Comparison of ENCODE assay signal across 18 cellular contexts in genomic region chrX:477441-478012, GRCh38.
A peak's percentile ranks its signal among the peaks of the same experiment; 100 is the strongest.
DNase-seq lines count a peak whose midpoint lies in the region; ATAC-seq and TF ChIP-seq lines count a peak whose summit lies in the region.
"Had no signal": no experiment of that assay in that cellular context is flagged by ENCODE, and none has a peak within 500 bp of the region (broad histone marks: within the 10 kb centered on the region; RNA-seq: fewer than 3 reads in every experiment).

No MANE protein-coding gene starts in this region.

- no peaks in the 10 kb centered on the region for H3K4me1 ChIP-seq in neuronal stem cell (ENCODE audit: control insufficient read depth in 2 of 2, insufficient read depth in 1 of 2, low read depth in 1 of 2, low read length in 2 of 2)
- no peaks in the 10 kb centered on the region for H3K4me1 ChIP-seq in spleen
- H3K4me1 ChIP-seq: A549, Caco-2, HAP-1 had no signal

- H2AK5ac ChIP-seq in neuronal stem cell (ENCODE audit: low read depth, low read length): no peak overlapping the region

- no peak overlapping the region for H2BK5ac ChIP-seq in neuronal stem cell (ENCODE audit: low read length)

- no peak overlapping the region for H3K4me3 ChIP-seq in neuronal stem cell (ENCODE audit: low read length in 2 of 2)
- no peak overlapping the region for H3K4me3 ChIP-seq in spleen
- H3K4me3 ChIP-seq: A549, HAP-1 had no signal

- no peak overlapping the region for H3K4ac ChIP-seq in neuronal stem cell (ENCODE audit: low read length)

- H3K27ac ChIP-seq in neuronal stem cell (replicated peaks; ENCODE audit: low read length): no peak overlapping the region
- no peak overlapping the region for H3K27ac ChIP-seq in spleen
- H3K27ac ChIP-seq: A549, C4-2B had no signal

- no peak overlapping the region for H2AFZ ChIP-seq in neuronal stem cell (ENCODE audit: low read length)

- intact Hi-C loops in spleen (cut with DNase I; ENCODE audit: low total_unique reads): no loop called here
- intact Hi-C loops in activated T-helper 1 cell treated with anti-CD3 and anti-CD28 coated beads, Interleukin-12 subunit alpha, Interleukin-12 subunit beta, Interleukin-2, Interleukin-4 antibody, amounts not matched to agents 30 ng/mL and 10 ng/mL and 1 ng/mL, durations not matched to agents 14 hours and 24 hours and 36 hours (cut with micrococcal nuclease): loop anchor here (10.0 kb wide), 1 partner anchor 97 kb away; no protein-coding TSS in a partner anchor

- no peak for TF ChIP-seq POLR2A in spleen (IDR thresholded peaks at IDR 0.05)

- H3K9me3 Mint-ChIP-seq in WTC11: peaks cover 10% of the 10 kb centered on the region
- H3K9me3 Mint-ChIP-seq in endothelial cell (ENCODE audit: unreplicated experiment): peaks cover 52% of the 10 kb centered on the region
- H3K9me3 Mint-ChIP-seq in activated T-helper 1 cell treated with anti-CD3 and anti-CD28 coated beads, Interleukin-12 subunit alpha, Interleukin-12 subunit beta, Interleukin-2, Interleukin-4 antibody, amounts not matched to agents 30 ng/mL and 10 ng/mL and 1 ng/mL, durations not matched to agents 14 hours and 24 hours and 36 hours: peaks cover 23% of the 10 kb centered on the region

- H3K27me3 ChIP-seq in neuronal stem cell (ENCODE audit: control insufficient read depth in 3 of 3, insufficient read depth in 3 of 3, low read depth in 1 of 3, low read length in 3 of 3): no peaks in the 10 kb centered on the region
- H3K27me3 ChIP-seq in spleen (replicated peaks in 1 of 7): peaks cover 0 to 6% (median 0%) of the 10 kb centered on the region in 7 donors

- no peaks in the 10 kb centered on the region for H3K79me1 ChIP-seq in neuronal stem cell (ENCODE audit: low read depth, low read length)

- no peak overlapping the region for H2BK12ac ChIP-seq in neuronal stem cell (ENCODE audit: low read length)

- no peak for ATAC-seq in WTC11
- no peak for ATAC-seq in GM18511 (IDR thresholded peaks at IDR 0.05; ENCODE audit: unreplicated experiment)
- ATAC-seq: A549 had no signal

- H3K18ac ChIP-seq in neuronal stem cell (ENCODE audit: low read length): no peak overlapping the region

- H3K4me3 Mint-ChIP-seq in WTC11: no peak overlapping the region
- H3K4me3 Mint-ChIP-seq in endothelial cell (ENCODE audit: unreplicated experiment): peak overlapping the region; percentile 60
- no peak overlapping the region for H3K4me3 Mint-ChIP-seq in activated T-helper 1 cell treated with anti-CD3 and anti-CD28 coated beads, Interleukin-12 subunit alpha, Interleukin-12 subunit beta, Interleukin-2, Interleukin-4 antibody, amounts not matched to agents 30 ng/mL and 10 ng/mL and 1 ng/mL, durations not matched to agents 14 hours and 24 hours and 36 hours
- H3K4me3 Mint-ChIP-seq: CD4-positive, alpha-beta T cell had no signal

- CTCF ChIA-PET in WTC11 (lab: Charles Lee): no interaction called here

- DNase-seq in WTC11 (ENCODE audit: low spot score) (no peak), endothelial cell (ENCODE audit: low spot score) (no peak), neuronal stem cell (ENCODE audit: low spot score) (no peak), spleen (peak; percentile 49), 8988T (no peak), NCI-H524 (lab: John Stamatoyannopoulos, UW) (no peak)
- no peak for DNase-seq in activated T-helper 1 cell treated with anti-CD3 and anti-CD28 coated beads, Interleukin-12 subunit alpha, Interleukin-12 subunit beta, Interleukin-2, Interleukin-4 antibody, amounts not matched to agents 30 ng/mL and 10 ng/mL and 1 ng/mL, durations not matched to agents 14 hours and 24 hours and 36 hours (ENCODE audit: low spot score)
- DNase-seq: AML-193; Caco-2; CD4-positive, alpha-beta T cell; DMS153; DMS79; GDM1; GOT3 had no signal

- peak overlapping the region; percentile 27 for H2BK15ac ChIP-seq in neuronal stem cell (ENCODE audit: low read length)

- H3K27ac Mint-ChIP-seq in WTC11 (peak overlapping the region; percentile 79), endothelial cell (ENCODE audit: unreplicated experiment) (no peak overlapping the region)
- no peak overlapping the region for H3K27ac Mint-ChIP-seq in activated T-helper 1 cell treated with anti-CD3 and anti-CD28 coated beads, Interleukin-12 subunit alpha, Interleukin-12 subunit beta, Interleukin-2, Interleukin-4 antibody, amounts not matched to agents 30 ng/mL and 10 ng/mL and 1 ng/mL, durations not matched to agents 14 hours and 24 hours and 36 hours
- H3K27ac Mint-ChIP-seq: CD4-positive, alpha-beta T cell had no signal

- H3K9me3 ChIP-seq in neuronal stem cell (replicated peaks in 1 of 2; ENCODE audit: control insufficient read depth in 2 of 2, insufficient read depth in 1 of 2, low read depth in 1 of 2, low read length in 2 of 2) (peaks cover 0 to 3% of the 10 kb centered on the region in 2 donors), spleen (peaks cover 0 to 13% (median 2%) of the 10 kb centered on the region in 8 donors)
- H3K9me3 ChIP-seq: A549, Caco-2, HAP-1 had no signal

- H4K8ac ChIP-seq in neuronal stem cell (ENCODE audit: low read depth, low read length): no peak overlapping the region

- no peak overlapping the region for H4K91ac ChIP-seq in neuronal stem cell (ENCODE audit: low read depth, low read length, poor library complexity)

- H3K27me3 Mint-ChIP-seq in WTC11 (ENCODE audit: low read depth): peaks cover 11% of the 10 kb centered on the region; the same call in 1 of the 2 replicates
- peaks cover 16% of the 10 kb centered on the region for H3K27me3 Mint-ChIP-seq in endothelial cell (ENCODE audit: unreplicated experiment)
- no peaks in the 10 kb centered on the region for H3K27me3 Mint-ChIP-seq in activated T-helper 1 cell treated with anti-CD3 and anti-CD28 coated beads, Interleukin-12 subunit alpha, Interleukin-12 subunit beta, Interleukin-2, Interleukin-4 antibody, amounts not matched to agents 30 ng/mL and 10 ng/mL and 1 ng/mL, durations not matched to agents 14 hours and 24 hours and 36 hours (ENCODE audit: insufficient read depth)
- H3K27me3 Mint-ChIP-seq: CD4-positive, alpha-beta T cell had no signal

- no peak overlapping the region for H3K9ac ChIP-seq in neuronal stem cell (ENCODE audit: low read depth, low read length, poor library complexity)

- WGBS in neuronal stem cell (ENCODE audit: extremely low coverage in 2 of 2, insufficient read length in 2 of 2, insufficient replicate concordance in 1 of 2), 2 donors: no CpG with 5 or more reads among the region's 18 CpGs
- 82 to 90% (median 88%) methylated on average over 18 of the region's 18 CpGs for WGBS in spleen, 5 donors

- H3K36me3 ChIP-seq in neuronal stem cell (replicated peaks in 1 of 2; ENCODE audit: control insufficient read depth in 2 of 2, insufficient read depth in 2 of 2, low read length in 2 of 2) (no peaks in the 10 kb centered on the region), spleen (no peaks in the 10 kb centered on the region)
- H3K36me3 ChIP-seq: HAP-1 had no signal

- peaks cover 31% of the 10 kb centered on the region for H3K4me1 Mint-ChIP-seq in WTC11
- H3K4me1 Mint-ChIP-seq in endothelial cell (ENCODE audit: unreplicated experiment): no peaks in the 10 kb centered on the region
- H3K4me1 Mint-ChIP-seq in activated T-helper 1 cell treated with anti-CD3 and anti-CD28 coated beads, Interleukin-12 subunit alpha, Interleukin-12 subunit beta, Interleukin-2, Interleukin-4 antibody, amounts not matched to agents 30 ng/mL and 10 ng/mL and 1 ng/mL, durations not matched to agents 14 hours and 24 hours and 36 hours (ENCODE audit: low read depth): no peaks in the 10 kb centered on the region

- H3K36me3 Mint-ChIP-seq in WTC11: peaks cover 6% of the 10 kb centered on the region; the same call in 1 of the 2 replicates
- peaks cover 16% of the 10 kb centered on the region for H3K36me3 Mint-ChIP-seq in endothelial cell (ENCODE audit: low read depth, unreplicated experiment)
- H3K36me3 Mint-ChIP-seq in activated T-helper 1 cell treated with anti-CD3 and anti-CD28 coated beads, Interleukin-12 subunit alpha, Interleukin-12 subunit beta, Interleukin-2, Interleukin-4 antibody, amounts not matched to agents 30 ng/mL and 10 ng/mL and 1 ng/mL, durations not matched to agents 14 hours and 24 hours and 36 hours (ENCODE audit: low read depth): no peaks in the 10 kb centered on the region

- POLR2A ChIA-PET in WTC11 (lab: Charles Lee): no interaction called here

- no peak overlapping the region for H2BK120ac ChIP-seq in neuronal stem cell (ENCODE audit: low read depth, low read length)

- no peak overlapping the region for H3K4me2 ChIP-seq in neuronal stem cell (ENCODE audit: insufficient read depth, low read length, poor library complexity, severe bottlenecking)
- H3K4me2 ChIP-seq: A549 had no signal

- no peak for TF ChIP-seq CTCF in WTC11 (IDR thresholded peaks at IDR 0.05)
- no peak for TF ChIP-seq CTCF in endothelial cell (IDR thresholded peaks at IDR 0.05; ENCODE audit: unreplicated experiment)
- no peak for TF ChIP-seq CTCF in spleen (IDR thresholded peaks at IDR 0.05 in 8 of 11, conservative IDR thresholded peaks at IDR 0.05 in 3 of 11)

- H3K14ac ChIP-seq in neuronal stem cell (ENCODE audit: low read length): no peak overlapping the region

- no peak overlapping the region for H3K23ac ChIP-seq in neuronal stem cell (ENCODE audit: low read depth, low read length, poor library complexity)

TF ChIP-seq in WTC11, 78 proteins besides CTCF, POLR2A, EP300 and RAD21:
- TF ChIP-seq GABPB1 (CRISPR knock-in tag; IDR thresholded peaks at IDR 0.05): no peak
